ENCODE assay signal across 7 cellular contexts in the genomic region with DNA sequence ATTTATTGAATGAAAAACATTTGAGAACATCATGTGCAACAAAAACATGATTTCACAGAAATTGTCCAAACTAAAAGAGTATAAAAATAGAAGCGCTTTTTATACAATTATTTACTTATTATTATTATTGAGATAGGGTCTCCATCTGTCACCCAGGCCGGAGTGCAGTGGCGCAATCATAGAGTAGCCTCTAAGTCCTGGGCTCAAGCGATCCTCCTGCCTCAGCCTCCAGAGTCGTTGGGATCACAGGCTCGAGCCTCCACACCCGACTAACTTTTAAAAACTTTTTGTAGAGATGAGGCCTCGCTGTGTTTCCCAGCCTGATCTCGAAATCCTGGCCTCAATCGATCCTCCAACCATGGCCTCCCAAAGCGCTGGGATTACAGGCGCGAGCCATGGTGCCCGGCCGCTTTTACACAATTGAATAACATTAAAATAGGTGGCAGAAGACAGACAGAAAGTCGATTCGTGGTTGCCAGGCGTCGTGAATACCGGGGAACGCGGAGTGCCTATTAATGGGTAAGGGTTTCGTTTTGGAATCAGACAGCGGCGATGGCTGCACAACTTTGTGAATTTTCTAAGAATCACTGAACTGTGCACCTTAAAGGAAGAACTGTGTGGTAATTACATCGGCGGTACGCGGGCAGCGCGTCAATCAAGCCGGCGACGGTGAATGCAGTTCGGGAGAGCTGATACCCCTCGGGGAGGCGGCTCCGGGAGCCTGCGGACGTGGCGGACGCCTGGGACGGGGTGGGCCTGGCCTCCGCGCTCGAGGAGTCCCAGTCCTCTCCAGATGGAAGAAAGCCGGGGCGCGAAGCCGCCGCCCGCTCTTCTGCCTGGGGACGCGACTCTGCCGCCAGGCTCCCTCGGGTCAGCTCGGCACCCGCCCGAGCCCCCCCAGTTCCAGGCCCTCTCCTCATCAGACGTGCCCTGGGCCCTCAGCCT. TPM values are rescaled to one million over a fixed set of nuclear protein-coding genes. Genes with fewer than 3 reads are reported as not detected.
DNase-seq lines count a peak whose midpoint lies in the region; ATAC-seq and TF ChIP-seq lines count a peak whose summit lies in the region.

No MANE protein-coding gene starts in this region.

- DNase-seq in activated CD4-positive, CD25-positive, alpha-beta regulatory T cell treated with anti-CD3 and anti-CD28 coated beads, Interleukin-2, amount 50 U/mL, for 16 hours (ENCODE audit: low read depth, low spot score) = peak; percentile 6
- DNase-seq in dermis blood vessel endothelial cell (peak; percentile 63), lung (ENCODE audit: low spot score) (peak; percentile 55)
- DNase-seq in stimulated activated CD8-positive, alpha-beta memory T cell treated with anti-CD3 and anti-CD28 coated beads, Interleukin-15, amount 100 ng/mL, for 4 hours (ENCODE audit: low read depth in 2 of 2) = peak; percentile 12 to 25

- no peak for TF ChIP-seq CTCF in HEK293 (tag by site-specific recombination; IDR thresholded peaks at IDR 0.05)
- TF ChIP-seq CTCF in Loucy (conservative IDR thresholded peaks at IDR 0.05; ENCODE audit: low read length) = no peak
- no peak for TF ChIP-seq CTCF in lung (IDR thresholded peaks at IDR 0.05; ENCODE audit: control extremely low read depth, extremely low read depth)

- ATAC-seq in GM18498 (IDR thresholded peaks at IDR 0.05; ENCODE audit: unreplicated experiment) (peak; percentile 57), lung (ENCODE audit: insufficient read depth, low FRiP score) (peak; percentile 50)

- no peaks in the 10 kb centered on the region for H3K9me2 ChIP-seq in Loucy (replicated peaks; ENCODE audit: low read depth, low read length)

- no peaks in the 10 kb centered on the region for H3F3A ChIP-seq in Loucy (ENCODE audit: low read depth)

- CTCF ChIA-PET in HEK293 (lab: Yijun Ruan, JAX) = interaction anchor here (0.7 to 2.1 kb wide), 4 partner anchors 30 to 177 kb away, joined by 3 to 7 read pairs (median 3); no protein-coding TSS in a partner anchor

- peaks cover 37% of the 10 kb centered on the region for H4K20me1 ChIP-seq in Loucy (ENCODE audit: insufficient read depth, low read length, poor library complexity, severe bottlenecking)

- peaks cover 55% of the 10 kb centered on the region for H3K79me2 ChIP-seq in Loucy (ENCODE audit: insufficient read depth, low read length)

- H3K4me3 ChIP-seq in HEK293 (ENCODE audit: low read depth, low read length) (peak overlapping the region; percentile 77), Loucy (ENCODE audit: low read length, poor library complexity, severe bottlenecking) (peak overlapping the region; percentile 91), lung (peak overlapping the region; percentile 94)

- H3K4me1 ChIP-seq in HEK293 (ENCODE audit: control insufficient read depth, insufficient read depth, low read length) (peaks cover 15% of the 10 kb centered on the region), Loucy (ENCODE audit: insufficient read depth, low read length, poor library complexity, severe bottlenecking) (peaks cover 39% of the 10 kb centered on the region), lung (ENCODE audit: control insufficient read depth in 2 of 2, insufficient read depth in 2 of 2, low read length in 2 of 2) (peaks cover 10 to 12% of the 10 kb centered on the region in 2 donors)

- peak overlapping the region; percentile 85 for H3K9ac ChIP-seq in Loucy (ENCODE audit: low read depth, low read length, poor library complexity, severe bottlenecking)

- peak overlapping the region; percentile 86 for H3K27ac ChIP-seq in HEK293 (ENCODE audit: extremely low read depth, low read depth, low read length)
- H3K27ac ChIP-seq in lung (ENCODE audit: low read depth in 1 of 2, low read length in 1 of 2) = peak overlapping the region; percentile 95 to 99

- WGBS in lung, 2 donors = 9 to 11% methylated on average over 56 to 60 of the region's 60 CpGs

- H3K36me3 ChIP-seq in HEK293 (ENCODE audit: control insufficient read depth in 2 of 2, insufficient read depth in 1 of 2, low read length in 2 of 2) (peaks cover 0 to 4% of the 10 kb centered on the region in 2 experiments; a peak in 1 of 3 replicates), Loucy (ENCODE audit: insufficient read depth, low read length) (no peaks in the 10 kb centered on the region), lung (ENCODE audit: control insufficient read depth in 2 of 2, insufficient read depth in 2 of 2, low read length in 2 of 2) (no peaks in the 10 kb centered on the region)

- POLR2A ChIA-PET in HEK293 (lab: Yijun Ruan, JAX) = interaction anchor here (0.6 to 1.7 kb wide), 4 partner anchors 48 to 114 kb away, joined by 3 to 5 read pairs (median 4); partner anchors contain the start of genes CSNK2A1 and NRSN2

- H3K4me2 ChIP-seq in Loucy (ENCODE audit: low read depth, low read length, poor library complexity, severe bottlenecking) = peak overlapping the region; percentile 91

- H3K27me3 ChIP-seq in Loucy (ENCODE audit: insufficient read depth, low read length, poor library complexity, severe bottlenecking) = no peaks in the 10 kb centered on the region
- H3K27me3 ChIP-seq in lung (ENCODE audit: control insufficient read depth, insufficient read depth) = no peaks in the 10 kb centered on the region

- no peaks in the 10 kb centered on the region for H3K9me3 ChIP-seq in HEK293 (ENCODE audit: control insufficient read depth, insufficient read depth, low read depth, low read length)
- no peaks in the 10 kb centered on the region for H3K9me3 ChIP-seq in Loucy (ENCODE audit: insufficient read depth, low read depth, low read length)
- no peaks in the 10 kb centered on the region for H3K9me3 ChIP-seq in lung (ENCODE audit: control insufficient read depth in 2 of 2, insufficient read depth in 1 of 2, low read length in 1 of 2)

- peak overlapping the region; percentile 67; the same call in 1 of the 2 replicates for H2AFZ ChIP-seq in Loucy (ENCODE audit: low read length)

TF ChIP-seq in HEK293, 187 proteins besides CTCF, POLR2A, EP300 and RAD21 (continues in another document):
- TF ChIP-seq ZNF114 (tag by site-specific recombination; IDR thresholded peaks at IDR 0.05) (no peak), SP7 (tag by site-specific recombination; IDR thresholded peaks at IDR 0.05) (peak; percentile 17; the same call in 1 of the 2 replicates), ZBTB17 (tag by site-specific recombination; IDR thresholded peaks at IDR 0.05) (peak; percentile 97), ZBTB8A (tag by site-specific recombination; IDR thresholded peaks at IDR 0.05) (peak; percentile 60), IKZF3 (tag by site-specific recombination; IDR thresholded peaks at IDR 0.05) (0 out of 2 replicates have a peak, but pooled peaks have one; percentile 3), ZXDB (tag by site-specific recombination; IDR thresholded peaks at IDR 0.05) (peak; percentile 21; the same call in 1 of the 2 replicates), ZFP37 (tag by site-specific recombination; IDR thresholded peaks at IDR 0.05) (no peak), GLIS1 (tag by site-specific recombination; IDR thresholded peaks at IDR 0.05) (peak; percentile 56), ZNF792 (tag by site-specific recombination; IDR thresholded peaks at IDR 0.05) (no peak), ZNF600 (tag by site-specific recombination; IDR thresholded peaks at IDR 0.05) (peak; percentile 93), ZBTB20 (tag by site-specific recombination; IDR thresholded peaks at IDR 0.05) (peak; percentile 83), PATZ1 (tag by site-specific recombination; IDR thresholded peaks at IDR 0.05) (peak; percentile 36)
- TF ChIP-seq, protein P1, sequence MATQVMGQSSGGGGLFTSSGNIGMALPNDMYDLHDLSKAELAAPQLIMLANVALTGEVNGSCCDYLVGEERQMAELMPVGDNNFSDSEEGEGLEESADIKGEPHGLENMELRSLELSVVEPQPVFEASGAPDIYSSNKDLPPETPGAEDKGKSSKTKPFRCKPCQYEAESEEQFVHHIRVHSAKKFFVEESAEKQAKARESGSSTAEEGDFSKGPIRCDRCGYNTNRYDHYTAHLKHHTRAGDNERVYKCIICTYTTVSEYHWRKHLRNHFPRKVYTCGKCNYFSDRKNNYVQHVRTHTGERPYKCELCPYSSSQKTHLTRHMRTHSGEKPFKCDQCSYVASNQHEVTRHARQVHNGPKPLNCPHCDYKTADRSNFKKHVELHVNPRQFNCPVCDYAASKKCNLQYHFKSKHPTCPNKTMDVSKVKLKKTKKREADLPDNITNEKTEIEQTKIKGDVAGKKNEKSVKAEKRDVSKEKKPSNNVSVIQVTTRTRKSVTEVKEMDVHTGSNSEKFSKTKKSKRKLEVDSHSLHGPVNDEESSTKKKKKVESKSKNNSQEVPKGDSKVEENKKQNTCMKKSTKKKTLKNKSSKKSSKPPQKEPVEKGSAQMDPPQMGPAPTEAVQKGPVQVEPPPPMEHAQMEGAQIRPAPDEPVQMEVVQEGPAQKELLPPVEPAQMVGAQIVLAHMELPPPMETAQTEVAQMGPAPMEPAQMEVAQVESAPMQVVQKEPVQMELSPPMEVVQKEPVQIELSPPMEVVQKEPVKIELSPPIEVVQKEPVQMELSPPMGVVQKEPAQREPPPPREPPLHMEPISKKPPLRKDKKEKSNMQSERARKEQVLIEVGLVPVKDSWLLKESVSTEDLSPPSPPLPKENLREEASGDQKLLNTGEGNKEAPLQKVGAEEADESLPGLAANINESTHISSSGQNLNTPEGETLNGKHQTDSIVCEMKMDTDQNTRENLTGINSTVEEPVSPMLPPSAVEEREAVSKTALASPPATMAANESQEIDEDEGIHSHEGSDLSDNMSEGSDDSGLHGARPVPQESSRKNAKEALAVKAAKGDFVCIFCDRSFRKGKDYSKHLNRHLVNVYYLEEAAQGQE (tag by site-specific recombination; IDR thresholded peaks at IDR 0.05) = no peak

RNA-seq across cellular contexts. Expression of gene TBC1D20, which starts 0.8 kb away (rescaled TPM):
- total RNA-seq in dermis blood vessel endothelial cell = 30.5 and 33.0 TPM in 2 replicates
- 10 to 100 TPM; 33.8 to 42.4 TPM for total RNA-seq in lung
- 10 to 100 TPM; 15.7 to 20.6 TPM for polyA plus RNA-seq in lung

RNA-seq across cellular contexts. Expression of gene RBCK1, which starts 53.4 kb away (rescaled TPM):
- total RNA-seq in dermis blood vessel endothelial cell (111 and 116 TPM in 2 replicates), lung (100 to 1,000 TPM in 1 of 2 donors, 10 to 100 TPM in 1; 58.3 to 102 TPM)
- 100 to 1,000 TPM in 1 of 2 donors, 10 to 100 TPM in 1; 95.9 to 108 TPM for polyA plus RNA-seq in lung

Comparison
In these comparisons a context has a peak if more than half of its experiments do, and no peak if none do; other contexts are left out.
1. Peak in every context shown above with its lines: DNase-seq, ATAC-seq, H3K4me3 ChIP-seq and H3K27ac ChIP-seq.
2. DNase-seq: peak in every context shown above with its lines; median percentile 63 in dermis blood vessel endothelial cell; 55 in lung; 18 in stimulated activated CD8-positive, alpha-beta memory T cell treated with anti-CD3 and anti-CD28 coated beads, Interleukin-15, amount 100 ng/mL, for 4 hours; 6 in activated CD4-positive, CD25-positive, alpha-beta regulatory T cell treated with anti-CD3 and anti-CD28 coated beads, Interleukin-2, amount 50 U/mL, for 16 hours.